In the genomic region with DNA sequence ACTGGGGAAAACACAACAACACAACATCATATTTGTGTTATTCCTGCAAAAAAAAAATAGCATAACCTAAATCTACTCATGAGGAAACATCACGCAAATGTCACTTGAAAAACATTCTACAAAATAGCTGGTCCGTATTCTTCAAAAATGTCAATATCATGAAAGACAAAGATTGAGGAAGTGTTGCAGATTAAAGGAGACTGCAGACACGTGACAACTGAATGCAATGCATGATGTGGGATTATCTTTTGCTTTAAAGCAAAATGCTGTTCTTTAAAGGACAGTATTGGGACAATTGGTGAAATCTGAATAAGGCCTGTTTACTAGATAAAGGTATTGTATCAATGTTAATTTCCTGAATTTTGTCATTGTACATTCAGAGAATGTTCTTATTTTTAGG, we compare ENCODE assay signal across 12 cellular contexts.
"Had no signal": no experiment of that assay in that cellular context is flagged by ENCODE, and none has a peak within 500 bp of the region (broad histone marks: within the 10 kb centered on the region; RNA-seq: fewer than 3 reads in every experiment).

No MANE protein-coding gene starts in this region.

- H3K27ac ChIP-seq: cardiac muscle cell, foreskin keratinocyte, lower lobe of right lung, thyroid gland, uterus had no signal

- H3K4me3 Mint-ChIP-seq: activated CD8-positive, alpha-beta T cell treated with anti-CD3 and anti-CD28 coated beads, Interleukin-2, amount 10 ng/mL, durations not matched to agents 7 days and 5 days; immature natural killer cell had no signal

- H3K4me3 ChIP-seq: cardiac muscle cell, lower lobe of right lung, thyroid gland, uterus had no signal

- ATAC-seq: activated CD8-positive, alpha-beta T cell treated with anti-CD3 and anti-CD28 coated beads, Interleukin-2, amount 10 ng/mL, durations not matched to agents 7 days and 5 days; foreskin keratinocyte; lower lobe of right lung had no signal

- H3K27ac Mint-ChIP-seq: activated CD8-positive, alpha-beta T cell treated with anti-CD3 and anti-CD28 coated beads, Interleukin-2, amount 10 ng/mL, durations not matched to agents 7 days and 5 days; immature natural killer cell had no signal

- DNase-seq: activated CD4-positive, CD25-positive, alpha-beta regulatory T cell treated with anti-CD3 and anti-CD28 coated beads, Interleukin-2, amount 50 U/mL, for 72 hours; activated CD8-positive, alpha-beta T cell treated with anti-CD3 and anti-CD28 coated beads, Interleukin-2, amount 10 ng/mL, durations not matched to agents 7 days and 5 days; activated effector memory CD4-positive, alpha-beta T cell treated with Interleukin-2 at 50 U/mL for 16 hours; effector CD4-positive, alpha-beta T cell; foreskin keratinocyte; immature natural killer cell; lower lobe of right lung; midbrain; retina; thyroid gland; uterus had no signal

- H3K27me3 ChIP-seq: cardiac muscle cell, thyroid gland, uterus had no signal

- H3K36me3 Mint-ChIP-seq: immature natural killer cell had no signal
